ENCODE assay signal across 1 cellular context in genomic region chr3:183560607-183561006, GRCh38.
TF ChIP-seq lines count a peak whose summit lies in the region.

No MANE protein-coding gene starts in this region.

TF ChIP-seq in SK-N-SH, 30 proteins besides CTCF, POLR2A, EP300 and RAD21 (continued from another document):
- TF ChIP-seq TEAD4 (IDR thresholded peaks at IDR 0.05; ENCODE audit: borderline replicate concordance, insufficient read depth) (no peak), FOXM1 (IDR thresholded peaks at IDR 0.05; ENCODE audit: low read depth) (no peak), MEF2A (IDR thresholded peaks at IDR 0.05; ENCODE audit: borderline replicate concordance, low read depth) (no peak), USF1 (IDR thresholded peaks at IDR 0.05; ENCODE audit: borderline replicate concordance, low read depth) (no peak)
